ENCODE assay signal across 13 cellular contexts in genomic region chr13:99311748-99312492, GRCh38. TPM values are rescaled to one million over a fixed set of nuclear protein-coding genes. Genes with fewer than 3 reads are reported as not detected.
DNase-seq lines count a peak whose midpoint lies in the region; ATAC-seq and TF ChIP-seq lines count a peak whose summit lies in the region.
"Had no signal": no experiment of that assay in that cellular context is flagged by ENCODE, and none has a peak within 500 bp of the region (broad histone marks: within the 10 kb centered on the region; RNA-seq: fewer than 3 reads in every experiment).

No MANE protein-coding gene starts in this region.

- ATAC-seq in activated T-cell treated with anti-CD3 and anti-CD28 coated beads, Interleukin-2, amount 50 U/mL, for 4 hours, result no peak
- peak; percentile 41 for ATAC-seq in gastroesophageal sphincter

- H3K4me1 ChIP-seq in gastroesophageal sphincter, result peaks cover 10 to 54% (median 15%) of the 10 kb centered on the region in 3 donors
- H3K4me1 ChIP-seq in stomach, result peaks cover 0 to 49% (median 17%) of the 10 kb centered on the region in 4 donors
- H3K4me1 ChIP-seq: BLaER1 had no signal

- peaks cover 92% of the 10 kb centered on the region for H3K4me1 Mint-ChIP-seq in activated T-cell treated with anti-CD3 and anti-CD28 coated beads, Interleukin-2, amount 50 U/mL, for 4 hours (ENCODE audit: low read depth)
- H3K4me1 Mint-ChIP-seq in activated T-helper 1 cell treated with anti-CD3 and anti-CD28 coated beads, Interleukin-12 subunit alpha, Interleukin-12 subunit beta, Interleukin-2, Interleukin-4 antibody, amounts not matched to agents 30 ng/mL and 10 ng/mL and 1 ng/mL, durations not matched to agents 14 hours and 24 hours and 36 hours (ENCODE audit: low read depth), result peaks cover 87% of the 10 kb centered on the region

- peaks cover 23% of the 10 kb centered on the region for H3K36me3 Mint-ChIP-seq in activated T-cell treated with anti-CD3 and anti-CD28 coated beads, Interleukin-2, amount 50 U/mL, for 4 hours (ENCODE audit: insufficient read depth)
- H3K36me3 Mint-ChIP-seq in activated T-helper 1 cell treated with anti-CD3 and anti-CD28 coated beads, Interleukin-12 subunit alpha, Interleukin-12 subunit beta, Interleukin-2, Interleukin-4 antibody, amounts not matched to agents 30 ng/mL and 10 ng/mL and 1 ng/mL, durations not matched to agents 14 hours and 24 hours and 36 hours (ENCODE audit: low read depth), result peaks cover 34% of the 10 kb centered on the region

- TF ChIP-seq EP300 in gastroesophageal sphincter (IDR thresholded peaks at IDR 0.05) (no peak), stomach (IDR thresholded peaks at IDR 0.05) (no peak)

- H3K27me3 ChIP-seq in gastroesophageal sphincter, result no peaks in the 10 kb centered on the region
- no peaks in the 10 kb centered on the region for H3K27me3 ChIP-seq in stomach
- H3K27me3 ChIP-seq: BLaER1 had no signal

- H3K4me3 ChIP-seq in gastroesophageal sphincter, result no peak overlapping the region
- no peak overlapping the region for H3K4me3 ChIP-seq in stomach
- H3K4me3 ChIP-seq: BLaER1 had no signal

- intact Hi-C loops in activated T-helper 1 cell treated with anti-CD3 and anti-CD28 coated beads, Interleukin-12 subunit alpha, Interleukin-12 subunit beta, Interleukin-2, Interleukin-4 antibody, amounts not matched to agents 30 ng/mL and 10 ng/mL and 1 ng/mL, durations not matched to agents 14 hours and 24 hours and 36 hours (cut with micrococcal nuclease), result no loop called here
- intact Hi-C loops in stomach (cut with DNase I; ENCODE audit: low total_unique reads), result no loop called here

- no peak for DNase-seq in activated T-cell treated with anti-CD3 and anti-CD28 coated beads, Interleukin-2, amount 50 U/mL, for 4 hours
- no peak for DNase-seq in activated T-cell treated with anti-CD3 and anti-CD28 coated beads for 4 hours
- DNase-seq in activated T-helper 1 cell treated with anti-CD3 and anti-CD28 coated beads, Interleukin-12 subunit alpha, Interleukin-12 subunit beta, Interleukin-2, Interleukin-4 antibody, amounts not matched to agents 30 ng/mL and 10 ng/mL and 1 ng/mL, durations not matched to agents 14 hours and 24 hours and 36 hours (ENCODE audit: low spot score), result no peak
- DNase-seq in stomach, result no peak
- no peak for DNase-seq in islet precursor cell
- no peak for DNase-seq in KBM-7
- DNase-seq in NCI-H2196 treated with DMSO at 0.1 percent for 48 hours (lab: John Stamatoyannopoulos, UW; ENCODE audit: unreplicated experiment), result no peak

- H3K9me3 Mint-ChIP-seq in activated T-cell treated with anti-CD3 and anti-CD28 coated beads, Interleukin-2, amount 50 U/mL, for 4 hours, result no peaks in the 10 kb centered on the region
- H3K9me3 Mint-ChIP-seq in activated T-helper 1 cell treated with anti-CD3 and anti-CD28 coated beads, Interleukin-12 subunit alpha, Interleukin-12 subunit beta, Interleukin-2, Interleukin-4 antibody, amounts not matched to agents 30 ng/mL and 10 ng/mL and 1 ng/mL, durations not matched to agents 14 hours and 24 hours and 36 hours, result no peaks in the 10 kb centered on the region
- H3K9me3 Mint-ChIP-seq: nephron, WTC11 had no signal

- TF ChIP-seq POLR2A in gastroesophageal sphincter (IDR thresholded peaks at IDR 0.05) (no peak), stomach (IDR thresholded peaks at IDR 0.05) (no peak)

- in situ Hi-C loops in KBM-7 (cut with MboI; ENCODE audit: low pct_unique_long_range_greater_than_20kb, low sequenced_read_pairs), result no loop called here

- no peaks in the 10 kb centered on the region for H3K9me3 ChIP-seq in gastroesophageal sphincter
- H3K9me3 ChIP-seq in stomach, result no peaks in the 10 kb centered on the region

- no peaks in the 10 kb centered on the region for H3K27me3 Mint-ChIP-seq in activated T-cell treated with anti-CD3 and anti-CD28 coated beads, Interleukin-2, amount 50 U/mL, for 4 hours (ENCODE audit: low read depth)
- no peaks in the 10 kb centered on the region for H3K27me3 Mint-ChIP-seq in activated T-helper 1 cell treated with anti-CD3 and anti-CD28 coated beads, Interleukin-12 subunit alpha, Interleukin-12 subunit beta, Interleukin-2, Interleukin-4 antibody, amounts not matched to agents 30 ng/mL and 10 ng/mL and 1 ng/mL, durations not matched to agents 14 hours and 24 hours and 36 hours (ENCODE audit: insufficient read depth)

- H3K4me3 Mint-ChIP-seq in activated T-cell treated with anti-CD3 and anti-CD28 coated beads, Interleukin-2, amount 50 U/mL, for 4 hours, result peak overlapping the region; percentile 32
- H3K4me3 Mint-ChIP-seq in activated T-helper 1 cell treated with anti-CD3 and anti-CD28 coated beads, Interleukin-12 subunit alpha, Interleukin-12 subunit beta, Interleukin-2, Interleukin-4 antibody, amounts not matched to agents 30 ng/mL and 10 ng/mL and 1 ng/mL, durations not matched to agents 14 hours and 24 hours and 36 hours, result no peak overlapping the region
- H3K4me3 Mint-ChIP-seq: brain, nephron, WTC11 had no signal

- H3K27ac Mint-ChIP-seq in activated T-helper 1 cell treated with anti-CD3 and anti-CD28 coated beads, Interleukin-12 subunit alpha, Interleukin-12 subunit beta, Interleukin-2, Interleukin-4 antibody, amounts not matched to agents 30 ng/mL and 10 ng/mL and 1 ng/mL, durations not matched to agents 14 hours and 24 hours and 36 hours, result peak overlapping the region; percentile 89

- TF ChIP-seq CTCF in gastroesophageal sphincter (IDR thresholded peaks at IDR 0.05) (no peak), stomach (IDR thresholded peaks at IDR 0.05) (no peak)

- 83 to 87% methylated on average over 9 to 10 of the region's 10 CpGs for WGBS in gastroesophageal sphincter (ENCODE audit: low coverage in 1 of 2), 2 donors
- WGBS in stomach, 5 donors, result 85 to 92% (median 91%) methylated on average over 10 of the region's 10 CpGs

- peak overlapping the region in 3 of 4 donors; percentile 67 to 78 (median 75) for H3K27ac ChIP-seq in gastroesophageal sphincter
- peak overlapping the region in 4 of 5 donors; percentile 17 to 61 (median 56) for H3K27ac ChIP-seq in stomach
- H3K27ac ChIP-seq: BLaER1 had no signal

- H3K36me3 ChIP-seq in gastroesophageal sphincter, result no peaks in the 10 kb centered on the region
- H3K36me3 ChIP-seq in stomach, result peaks cover 0 to 5% (median 0%) of the 10 kb centered on the region in 4 donors

RNA-seq across cellular contexts. Expression of gene GPR183, which starts 4.7 kb away (rescaled TPM):
- 10 to 100 TPM; 48.6 to 86.8 (median 65.7) TPM for total RNA-seq in activated T-cell treated with anti-CD3 and anti-CD28 coated beads, Interleukin-2, amount 50 U/mL, for 4 hours
- 22.6 and 23.6 TPM in 2 replicates for total RNA-seq in activated T-helper 1 cell treated with anti-CD3 and anti-CD28 coated beads, Interleukin-12 subunit alpha, Interleukin-12 subunit beta, Interleukin-2, Interleukin-4 antibody, amounts not matched to agents 30 ng/mL and 10 ng/mL and 1 ng/mL, durations not matched to agents 14 hours and 24 hours and 36 hours
- 10 to 100 TPM; 11.5 to 23.8 (median 18.1) TPM for total RNA-seq in gastroesophageal sphincter
- total RNA-seq in stomach, result 10 to 100 TPM in 4 of 5 donors, under 1 TPM in 1; 0.58 to 24.4 (median 16.4) TPM
- polyA plus RNA-seq in stomach, result 1 to 10 TPM; 3.0 to 5.8 (median 4.5) TPM

RNA-seq across cellular contexts. Expression of gene GPR18, which starts 53.7 kb away (rescaled TPM):
- total RNA-seq in activated T-cell treated with anti-CD3 and anti-CD28 coated beads, Interleukin-2, amount 50 U/mL, for 4 hours, result 1 to 10 TPM; 3.3 to 4.0 (median 3.9) TPM
- total RNA-seq in activated T-helper 1 cell treated with anti-CD3 and anti-CD28 coated beads, Interleukin-12 subunit alpha, Interleukin-12 subunit beta, Interleukin-2, Interleukin-4 antibody, amounts not matched to agents 30 ng/mL and 10 ng/mL and 1 ng/mL, durations not matched to agents 14 hours and 24 hours and 36 hours, result 12.0 and 15.9 TPM in 2 replicates
- total RNA-seq in gastroesophageal sphincter (not detected), stomach (not detected)
- polyA plus RNA-seq in stomach, result under 1 TPM in 2 of 3 donors, not detected in 1; 0.68 to 0.76 TPM
- total RNA-seq: M059J had no signal
